Comparison of ENCODE assay signal across 1 cellular context in the genomic region with DNA sequence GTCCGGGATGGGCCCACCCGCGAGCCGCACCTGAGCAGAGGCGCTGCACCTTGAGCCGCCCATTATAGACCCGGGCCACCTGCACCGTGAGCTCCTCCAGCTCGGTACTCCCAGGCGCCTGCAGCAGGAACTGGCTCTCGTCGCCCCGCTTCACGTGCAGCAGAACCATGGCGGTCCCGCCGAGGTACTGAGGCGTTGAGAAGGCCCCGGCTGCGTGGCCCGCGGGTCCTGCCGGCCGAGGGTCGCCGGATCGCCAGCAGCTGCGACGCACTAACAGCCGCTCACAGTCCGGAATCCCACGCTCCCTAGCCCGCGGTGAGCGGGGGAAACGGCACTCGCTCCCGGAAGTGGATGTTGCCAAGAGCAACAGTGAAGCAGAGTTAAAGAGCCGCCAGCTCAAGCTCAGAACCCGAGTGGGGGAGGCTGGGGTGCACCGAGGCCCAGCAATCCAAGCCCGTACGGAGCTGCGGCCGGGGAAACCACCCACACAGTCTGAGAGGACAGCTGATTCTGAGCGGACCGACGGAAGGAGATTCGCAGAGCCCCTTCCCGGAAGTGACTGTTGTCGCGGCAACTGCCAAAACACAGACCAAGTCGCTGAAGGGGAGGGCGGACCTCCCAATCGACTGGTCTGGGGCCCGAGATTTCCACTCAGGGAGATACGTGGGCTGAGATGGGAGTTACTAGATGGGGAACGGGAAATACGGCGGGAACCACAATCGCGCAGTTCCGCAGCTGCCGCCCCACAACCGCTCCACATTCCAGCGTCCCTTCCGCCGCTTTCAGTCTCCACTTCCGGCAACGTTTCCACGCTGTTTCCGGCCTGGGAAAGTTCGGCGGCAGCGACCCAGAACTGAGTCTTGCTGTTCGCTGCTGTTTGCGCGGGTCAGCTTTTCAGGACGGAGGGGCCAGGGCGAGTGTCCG.
A peak's percentile ranks its signal among the peaks of the same experiment; 100 is the strongest.
TF ChIP-seq lines count a peak whose summit lies in the region.

Gene CFAP298 (minus strand): TSS at position 303 of the 924 bp plus-strand sequence. CDS start 134 bp downstream, at position 169.

TF ChIP-seq in HepG2, 621 proteins besides CTCF, POLR2A, EP300 and RAD21 (continued from another document and continues in another):
- TF ChIP-seq TBL1XR1 (IDR thresholded peaks at IDR 0.05; ENCODE audit: borderline replicate concordance, low read length, partially characterized antibody) (no peak), ZNF761 (CRISPR knock-in tag; conservative IDR thresholded peaks at IDR 0.05) (0 out of 2 replicates have a peak, but pooled peaks have one; percentile 35), POLR2AphosphoS2 (IDR thresholded peaks at IDR 0.05; ENCODE audit: low read depth, low read length) (no peak), ZNF143 (CRISPR knock-in tag; IDR thresholded peaks at IDR 0.05) (peak; percentile 52; the same call in 1 of the 2 replicates), ZFX (CRISPR knock-in tag; IDR thresholded peaks at IDR 0.05; ENCODE audit: low read depth) (peak; percentile 90), GTF3A (CRISPR knock-in tag; conservative IDR thresholded peaks at IDR 0.05) (peak; percentile 83; the same call in 1 of the 2 replicates), ZNF335 (CRISPR knock-in tag; IDR thresholded peaks at IDR 0.05) (peak; percentile 13; the same call in 1 of the 2 replicates), ZNF720 (CRISPR knock-in tag; IDR thresholded peaks at IDR 0.05) (no peak; the same call in 1 of the 2 replicates), IKZF5 (CRISPR knock-in tag; IDR thresholded peaks at IDR 0.05) (peak; percentile 70; the same call in 1 of the 2 replicates), ZNF570 (CRISPR knock-in tag; IDR thresholded peaks at IDR 0.05; ENCODE audit: borderline replicate concordance) (0 out of 2 replicates have a peak, but pooled peaks have one; percentile 77), PAX8 (CRISPR knock-in tag; IDR thresholded peaks at IDR 0.05; ENCODE audit: borderline replicate concordance) (peak; percentile 65; the same call in 1 of the 2 replicates), DBP (CRISPR knock-in tag; IDR thresholded peaks at IDR 0.05; ENCODE audit: not compliant biosample characterization) (peak; percentile 28), ZBTB20 (CRISPR knock-in tag; IDR thresholded peaks at IDR 0.05; ENCODE audit: borderline replicate concordance, low read depth) (peak; percentile 20; the same call in 1 of the 2 replicates), HHEX (CRISPR knock-in tag; IDR thresholded peaks at IDR 0.05) (no peak), TBX2 (CRISPR knock-in tag; IDR thresholded peaks at IDR 0.05; ENCODE audit: borderline replicate concordance) (peak; percentile 52; the same call in 1 of the 2 replicates), ZNF556 (CRISPR knock-in tag; IDR thresholded peaks at IDR 0.05; ENCODE audit: borderline replicate concordance) (peak; percentile 24; the same call in 1 of the 2 replicates), BRF2 (CRISPR knock-in tag; IDR thresholded peaks at IDR 0.05) (0 out of 2 replicates have a peak, but pooled peaks have one; percentile 10), ZHX1 (CRISPR knock-in tag; IDR thresholded peaks at IDR 0.05; ENCODE audit: low read depth) (peak; percentile 62; the same call in 1 of the 2 replicates), CHD2 (IDR thresholded peaks at IDR 0.05; ENCODE audit: low read depth, low read length) (peak; percentile 19; the same call in 1 of the 2 replicates), MBNL3 (CRISPR knock-in tag; conservative IDR thresholded peaks at IDR 0.05) (no peak), TOPORS (CRISPR knock-in tag; IDR thresholded peaks at IDR 0.05) (no peak; the same call in 1 of the 2 replicates), HOXD1 (CRISPR knock-in tag; IDR thresholded peaks at IDR 0.05) (no peak), SP2 (CRISPR knock-in tag; IDR thresholded peaks at IDR 0.05) (peak; percentile 56; the same call in 1 of the 2 replicates), NPAS2 (CRISPR knock-in tag; IDR thresholded peaks at IDR 0.05; ENCODE audit: borderline replicate concordance) (no peak), ZBTB14 (CRISPR knock-in tag; IDR thresholded peaks at IDR 0.05) (no peak), ZNF75D (CRISPR knock-in tag; IDR thresholded peaks at IDR 0.05; ENCODE audit: borderline replicate concordance) (no peak), ZFYVE20 (CRISPR knock-in tag; IDR thresholded peaks at IDR 0.05; ENCODE audit: borderline replicate concordance, low read depth) (no peak), AKAP8 (CRISPR knock-in tag; IDR thresholded peaks at IDR 0.05) (0 out of 2 replicates have a peak, but pooled peaks have one; percentile 2), PTBP1 (IDR thresholded peaks at IDR 0.05; ENCODE audit: low read depth, low read length, poor library complexity, severe bottlenecking) (no peak), SRSF1 (optimal IDR thresholded peaks at IDR 0.05; ENCODE audit: low read depth, low read length) (peak; percentile 56), POLR2G (IDR thresholded peaks at IDR 0.05; ENCODE audit: low read depth, low read length) (peak; percentile 90), HIVEP1 (CRISPR knock-in tag; IDR thresholded peaks at IDR 0.05) (peak; percentile 64), DZIP1 (CRISPR knock-in tag; IDR thresholded peaks at IDR 0.05) (peak; percentile 6; the same call in 1 of the 2 replicates), ZSCAN20 (CRISPR knock-in tag; IDR thresholded peaks at IDR 0.05; ENCODE audit: borderline replicate concordance) (no peak), SRSF4 (IDR thresholded peaks at IDR 0.05; ENCODE audit: low read depth, low read length, poor library complexity, severe bottlenecking) (no peak), DPF2 (CRISPR knock-in tag; IDR thresholded peaks at IDR 0.05; ENCODE audit: borderline replicate concordance, low read depth) (no peak), MTA1 (CRISPR knock-in tag; IDR thresholded peaks at IDR 0.05; ENCODE audit: borderline replicate concordance) (peak; percentile 50; the same call in 1 of the 2 replicates), ZNF446 (CRISPR knock-in tag; IDR thresholded peaks at IDR 0.05) (0 out of 2 replicates have a peak, but pooled peaks have one; percentile 33), ZC3H13 (CRISPR knock-in tag; IDR thresholded peaks at IDR 0.05) (peak; percentile 93), ARNT2 (CRISPR knock-in tag; IDR thresholded peaks at IDR 0.05; ENCODE audit: low read depth) (peak; percentile 12; the same call in 1 of the 2 replicates), ASH2L (IDR thresholded peaks at IDR 0.05; ENCODE audit: insufficient read length, low read depth, low read length) (peak; percentile 87), ZNF101 (CRISPR knock-in tag; IDR thresholded peaks at IDR 0.05; ENCODE audit: borderline replicate concordance, low read depth) (0 out of 2 replicates have a peak, but pooled peaks have one; percentile 50), ZBTB3 (CRISPR knock-in tag; IDR thresholded peaks at IDR 0.05; ENCODE audit: borderline replicate concordance, low read depth) (no peak), SNAPC2 (CRISPR knock-in tag; IDR thresholded peaks at IDR 0.05) (peak; percentile 33; the same call in 1 of the 2 replicates), SIX4 (CRISPR knock-in tag; IDR thresholded peaks at IDR 0.05) (0 out of 2 replicates have a peak, but pooled peaks have one; percentile 12), HNF4A (CRISPR knock-in tag; IDR thresholded peaks at IDR 0.05) (no peak; the same call in 1 of the 2 replicates), ZNF24 (IDR thresholded peaks at IDR 0.05) (0 out of 2 replicates have a peak, but pooled peaks have one; percentile 44), ZNF552 (CRISPR knock-in tag; IDR thresholded peaks at IDR 0.05; ENCODE audit: borderline replicate concordance) (no peak; the same call in 1 of the 2 replicates), GLI4 (CRISPR knock-in tag; IDR thresholded peaks at IDR 0.05; ENCODE audit: borderline replicate concordance) (0 out of 2 replicates have a peak, but pooled peaks have one; percentile 67), ZNF430 (CRISPR knock-in tag; IDR thresholded peaks at IDR 0.05) (0 out of 2 replicates have a peak, but pooled peaks have one; percentile 11), ZNF256 (CRISPR knock-in tag; conservative IDR thresholded peaks at IDR 0.05) (no peak), ADNP (CRISPR knock-in tag; IDR thresholded peaks at IDR 0.05) (no peak), ZFP36L2 (CRISPR knock-in tag; IDR thresholded peaks at IDR 0.05) (no peak)
- TF ChIP-seq, protein P1, sequence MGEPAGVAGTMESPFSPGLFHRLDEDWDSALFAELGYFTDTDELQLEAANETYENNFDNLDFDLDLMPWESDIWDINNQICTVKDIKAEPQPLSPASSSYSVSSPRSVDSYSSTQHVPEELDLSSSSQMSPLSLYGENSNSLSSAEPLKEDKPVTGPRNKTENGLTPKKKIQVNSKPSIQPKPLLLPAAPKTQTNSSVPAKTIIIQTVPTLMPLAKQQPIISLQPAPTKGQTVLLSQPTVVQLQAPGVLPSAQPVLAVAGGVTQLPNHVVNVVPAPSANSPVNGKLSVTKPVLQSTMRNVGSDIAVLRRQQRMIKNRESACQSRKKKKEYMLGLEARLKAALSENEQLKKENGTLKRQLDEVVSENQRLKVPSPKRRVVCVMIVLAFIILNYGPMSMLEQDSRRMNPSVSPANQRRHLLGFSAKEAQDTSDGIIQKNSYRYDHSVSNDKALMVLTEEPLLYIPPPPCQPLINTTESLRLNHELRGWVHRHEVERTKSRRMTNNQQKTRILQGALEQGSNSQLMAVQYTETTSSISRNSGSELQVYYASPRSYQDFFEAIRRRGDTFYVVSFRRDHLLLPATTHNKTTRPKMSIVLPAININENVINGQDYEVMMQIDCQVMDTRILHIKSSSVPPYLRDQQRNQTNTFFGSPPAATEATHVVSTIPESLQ (CRISPR knock-in tag; conservative IDR thresholded peaks at IDR 0.05): no peak
